11 cellular contexts compared by ENCODE assay signal in the genomic region with DNA sequence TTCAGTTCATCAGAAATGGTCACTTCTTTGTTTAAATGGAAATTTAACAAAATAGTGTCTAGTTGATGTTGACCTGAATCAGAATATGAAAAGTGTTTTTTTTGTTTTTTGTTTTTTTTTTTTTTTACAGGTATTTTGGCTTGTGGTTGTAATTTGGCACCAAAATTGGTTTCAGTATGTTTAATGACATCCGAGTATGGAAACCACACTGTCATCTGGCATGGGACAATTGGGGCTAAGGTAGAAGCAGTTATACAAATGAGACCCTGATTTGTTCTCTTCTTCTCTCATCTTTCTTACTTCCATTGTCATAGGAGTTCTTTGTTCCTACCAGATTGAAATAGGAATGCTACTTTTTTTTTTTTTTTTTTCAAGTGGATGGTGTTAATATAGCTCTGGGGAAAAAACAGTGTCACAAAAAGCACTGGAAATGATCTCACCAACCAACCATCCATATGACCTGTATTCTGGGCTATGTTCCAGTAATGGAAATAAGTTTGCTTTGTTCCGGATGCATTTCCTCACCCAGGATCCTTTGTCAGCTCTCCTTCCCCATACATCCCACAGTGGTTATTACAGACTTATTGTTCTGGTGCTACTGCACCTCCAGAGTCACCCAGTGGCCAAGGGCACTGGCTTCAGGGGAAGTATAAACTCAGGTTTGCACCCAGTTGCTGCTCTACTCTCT.
DNase-seq lines count a peak whose midpoint lies in the region; ATAC-seq and TF ChIP-seq lines count a peak whose summit lies in the region.
"Had no signal": no experiment of that assay in that cellular context is flagged by ENCODE, and none has a peak within 500 bp of the region (broad histone marks: within the 10 kb centered on the region; RNA-seq: fewer than 3 reads in every experiment).

No MANE protein-coding gene starts in this region.

- H3K9me3 ChIP-seq in SK-N-MC (ENCODE audit: low read depth, low read length) (no peaks in the 10 kb centered on the region), heart left ventricle (no peaks in the 10 kb centered on the region), upper lobe of right lung (no peaks in the 10 kb centered on the region)

- DNase-seq in NCI-H146 (lab: John Stamatoyannopoulos, UW): peak; percentile 6
- DNase-seq in NCI-H146 treated with DMSO at 0.1 percent for 48 hours (lab: John Stamatoyannopoulos, UW; ENCODE audit: unreplicated experiment): no peak
- DNase-seq in SK-N-MC (ENCODE audit: low read depth, low spot score): peak; percentile 42
- DNase-seq in heart left ventricle: peak in 2 of 5 donors; percentile 20 to 25
- no peak for DNase-seq in upper lobe of right lung
- no peak for DNase-seq in activated T-cell treated with anti-CD3 and anti-CD28 coated beads, Interleukin-2, amount 50 U/mL, for 24 hours
- DNase-seq in omental fat pad (ENCODE audit: low spot score): no peak
- no peak for DNase-seq in NK-92 treated with Interleukin-12 subunit alpha and Interleukin-12 subunit beta, amount 100 ng/mL, for 24 hours (lab: John Stamatoyannopoulos, UW)
- DNase-seq: activated gamma-delta T cell treated with Interleukin-2 at 50 U/mL for 16 hours, NCI-H524 treated with DMSO at 0.1 percent for 48 hours had no signal

- H3K4me1 ChIP-seq in heart left ventricle (peaks cover 0 to 20% (median 2%) of the 10 kb centered on the region in 12 donors), upper lobe of right lung (no peaks in the 10 kb centered on the region)

- no peak overlapping the region for H3K4me3 ChIP-seq in SK-N-MC
- no peak overlapping the region for H3K4me3 ChIP-seq in heart left ventricle
- no peak overlapping the region for H3K4me3 ChIP-seq in upper lobe of right lung

- no peak overlapping the region for H3K9ac ChIP-seq in SK-N-MC (ENCODE audit: insufficient read length)

- H3K36me3 ChIP-seq in SK-N-MC (ENCODE audit: insufficient read depth, low read length) (no peaks in the 10 kb centered on the region), heart left ventricle (no peaks in the 10 kb centered on the region), upper lobe of right lung (no peaks in the 10 kb centered on the region)

- TF ChIP-seq POLR2A in heart left ventricle (IDR thresholded peaks at IDR 0.05): no peak

- H3K4me1 Mint-ChIP-seq in activated T-cell treated with anti-CD3 and anti-CD28 coated beads, Interleukin-2, amount 50 U/mL, for 24 hours (ENCODE audit: low read depth): peaks cover 3% of the 10 kb centered on the region

- ATAC-seq in heart left ventricle: peak; percentile 78 to 90 (median 86)
- ATAC-seq in upper lobe of right lung: peak; percentile 63
- no peak for ATAC-seq in omental fat pad (ENCODE audit: low FRiP score)

- H3K27me3 ChIP-seq in heart left ventricle: peaks cover 0 to 8% (median 0%) of the 10 kb centered on the region in 9 donors
- no peaks in the 10 kb centered on the region for H3K27me3 ChIP-seq in upper lobe of right lung

- H3K27ac ChIP-seq in SK-N-MC (no peak overlapping the region), heart left ventricle (peak overlapping the region in 7 of 12 donors; percentile 2 to 65 (median 42)), upper lobe of right lung (no peak overlapping the region)

- no peak overlapping the region for H3K27ac Mint-ChIP-seq in activated T-cell treated with anti-CD3 and anti-CD28 coated beads, Interleukin-2, amount 50 U/mL, for 24 hours
- H3K27ac Mint-ChIP-seq: memory B cell had no signal

- peak in 2 of 12 donors; percentile 8 to 9 for TF ChIP-seq CTCF in heart left ventricle (IDR thresholded peaks at IDR 0.05)
- TF ChIP-seq CTCF in upper lobe of right lung (IDR thresholded peaks at IDR 0.05): no peak
- no peak for TF ChIP-seq CTCF in omental fat pad (IDR thresholded peaks at IDR 0.05)

- intact Hi-C loops in heart left ventricle (cut with DNase I): loop anchor here in 4 of 10 donors (1.0 to 10.0 kb wide), 6 partner anchors 62 to 428 kb away; partner anchors contain the start of genes TMSB4X (in 2 of the 4) and TCEANC (in 1 of the 4)
- intact Hi-C loops in upper lobe of right lung (cut with DNase I): no loop called here

- H3K9me3 Mint-ChIP-seq in activated T-cell treated with anti-CD3 and anti-CD28 coated beads, Interleukin-2, amount 50 U/mL, for 24 hours: no peaks in the 10 kb centered on the region
- H3K9me3 Mint-ChIP-seq: memory B cell had no signal

- no peak overlapping the region for H3K4me3 Mint-ChIP-seq in activated T-cell treated with anti-CD3 and anti-CD28 coated beads, Interleukin-2, amount 50 U/mL, for 24 hours
- H3K4me3 Mint-ChIP-seq: memory B cell had no signal

- H3K27me3 Mint-ChIP-seq in activated T-cell treated with anti-CD3 and anti-CD28 coated beads, Interleukin-2, amount 50 U/mL, for 24 hours: peaks cover 63% of the 10 kb centered on the region
- H3K27me3 Mint-ChIP-seq: memory B cell had no signal

- no peaks in the 10 kb centered on the region for H3K36me3 Mint-ChIP-seq in activated T-cell treated with anti-CD3 and anti-CD28 coated beads, Interleukin-2, amount 50 U/mL, for 24 hours (ENCODE audit: low read depth)
- H3K36me3 Mint-ChIP-seq: memory B cell had no signal

- 20 to 48% (median 30%) methylated on average over 2 of the region's 2 CpGs for WGBS in heart left ventricle, 4 donors

Comparison
In these comparisons a context has a peak if more than half of its experiments do, and no peak if none do; other contexts are left out.
1. DNase-seq: peak in NCI-H146 (single experiment) and SK-N-MC (single experiment); none in NCI-H146 treated with DMSO at 0.1 percent for 48 hours (single experiment), upper lobe of right lung (single experiment), activated T-cell treated with anti-CD3 and anti-CD28 coated beads, Interleukin-2, amount 50 U/mL, for 24 hours (single experiment), omental fat pad (single experiment) and NK-92 treated with Interleukin-12 subunit alpha and Interleukin-12 subunit beta, amount 100 ng/mL, for 24 hours (single experiment).
2. H3K27ac ChIP-seq: peak in heart left ventricle (7 of 12); none in SK-N-MC (single experiment) and upper lobe of right lung (single experiment).